8 cellular contexts compared by ENCODE assay signal in the genomic region with DNA sequence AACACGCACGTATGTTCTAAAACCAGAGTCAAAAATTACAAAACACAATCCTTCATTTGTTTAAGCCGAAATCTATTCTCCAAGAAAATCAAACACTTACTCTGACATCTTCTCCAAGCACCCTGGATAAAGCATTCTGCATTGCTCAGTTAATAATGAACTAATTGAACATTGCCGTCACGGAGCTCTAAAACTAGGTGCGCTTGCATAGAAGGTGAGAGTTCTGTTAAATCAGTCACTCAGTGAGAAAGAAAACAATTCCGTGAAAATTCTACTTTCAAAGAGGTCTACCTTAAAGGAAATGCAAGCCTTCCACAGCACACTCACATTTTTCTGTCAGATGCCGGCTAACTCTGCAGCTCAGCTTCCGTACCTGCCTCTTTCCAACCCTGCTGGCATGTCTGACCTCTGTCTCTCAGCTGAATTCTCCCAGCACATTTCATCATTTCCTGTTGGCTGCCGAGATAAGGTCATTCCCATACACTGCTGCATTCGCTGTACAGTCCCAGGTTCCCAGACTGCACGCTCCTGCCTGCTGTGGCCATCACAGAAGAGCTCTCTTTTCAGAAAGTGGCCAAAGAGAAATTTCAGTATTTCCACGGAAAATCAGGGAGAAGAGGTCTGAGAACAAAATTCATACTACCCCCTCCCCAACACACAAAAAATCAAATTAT. TPM values are rescaled to one million over a fixed set of nuclear protein-coding genes. Genes with fewer than 3 reads are reported as not detected.
A peak's percentile ranks its signal among the peaks of the same experiment; 100 is the strongest.
DNase-seq lines count a peak whose midpoint lies in the region; ATAC-seq, FAIRE-seq and TF ChIP-seq lines count a peak whose summit lies in the region.

No MANE protein-coding gene starts in this region.

- no peak for TF ChIP-seq POLR2A in GM12892 (IDR thresholded peaks at IDR 0.05; ENCODE audit: low read depth, low read length)

- no peaks in the 10 kb centered on the region for H3K9me3 Mint-ChIP-seq in activated naive CD8-positive, alpha-beta T cell treated with anti-CD3 and anti-CD28 coated beads, Interleukin-2, amount 50 U/mL, for 24 hours
- peaks cover 0 to 1% of the 10 kb centered on the region in 2 donors for H3K9me3 Mint-ChIP-seq in stimulated activated naive B cell treated with anti-CD40 and anti-IgM and Interleukin-4, amounts not matched to agents 10 μg/mL and 1 μg/mL and 100 μg/mL, for 72 hours

- ATAC-seq in activated naive CD8-positive, alpha-beta T cell treated with anti-CD3 and anti-CD28 coated beads, Interleukin-2, amount 50 U/mL, for 24 hours: peak; percentile 76
- ATAC-seq in stimulated activated naive B cell treated with anti-CD40 and anti-IgM and Interleukin-4, amounts not matched to agents 10 μg/mL and 1 μg/mL and 100 μg/mL, for 72 hours (replicated peaks): no peak
- ATAC-seq in HG02763 (IDR thresholded peaks at IDR 0.05; ENCODE audit: unreplicated experiment): no peak

- H3K9me3 ChIP-seq in HUES48 (ENCODE audit: control insufficient read depth, insufficient read depth, low read length): no peaks in the 10 kb centered on the region

- peak overlapping the region; percentile 65 for H3K27ac Mint-ChIP-seq in activated naive CD8-positive, alpha-beta T cell treated with anti-CD3 and anti-CD28 coated beads, Interleukin-2, amount 50 U/mL, for 24 hours
- H3K27ac Mint-ChIP-seq in stimulated activated naive B cell treated with anti-CD40 and anti-IgM and Interleukin-4, amounts not matched to agents 10 μg/mL and 1 μg/mL and 100 μg/mL, for 72 hours: peak overlapping the region; percentile 26

- H3K4me3 ChIP-seq in ACC112 (ENCODE audit: low read depth, low read length) (no peak overlapping the region), HUES48 (ENCODE audit: low read depth, low read length) (no peak overlapping the region; the same call in 1 of the 2 replicates)

- H3K27ac ChIP-seq in ACC112 (ENCODE audit: low read depth, low read length) (peak overlapping the region; percentile 72), HUES48 (ENCODE audit: low read depth, low read length) (peak overlapping the region; percentile 57)

- no peaks in the 10 kb centered on the region for H3K27me3 ChIP-seq in ACC112 (ENCODE audit: insufficient read depth, low read length)
- no peaks in the 10 kb centered on the region for H3K27me3 ChIP-seq in HUES48 (ENCODE audit: control insufficient read depth, insufficient read depth, low read length)

- no peaks in the 10 kb centered on the region for H3K27me3 Mint-ChIP-seq in activated naive CD8-positive, alpha-beta T cell treated with anti-CD3 and anti-CD28 coated beads, Interleukin-2, amount 50 U/mL, for 24 hours
- H3K27me3 Mint-ChIP-seq in stimulated activated naive B cell treated with anti-CD40 and anti-IgM and Interleukin-4, amounts not matched to agents 10 μg/mL and 1 μg/mL and 100 μg/mL, for 72 hours: no peaks in the 10 kb centered on the region

- H3K36me3 ChIP-seq in ACC112 (ENCODE audit: insufficient read depth, low read length) (peaks cover 3% of the 10 kb centered on the region; the same call in 1 of the 2 replicates), HUES48 (ENCODE audit: control insufficient read depth, insufficient read depth, low read length) (no peaks in the 10 kb centered on the region)

- H3K79me2 ChIP-seq in ACC112 (ENCODE audit: control insufficient read depth, insufficient read depth, low read length, unreplicated experiment): peaks cover 64% of the 10 kb centered on the region

- H3K4me1 Mint-ChIP-seq in activated naive CD8-positive, alpha-beta T cell treated with anti-CD3 and anti-CD28 coated beads, Interleukin-2, amount 50 U/mL, for 24 hours: peaks cover 66% of the 10 kb centered on the region
- H3K4me1 Mint-ChIP-seq in stimulated activated naive B cell treated with anti-CD40 and anti-IgM and Interleukin-4, amounts not matched to agents 10 μg/mL and 1 μg/mL and 100 μg/mL, for 72 hours: peaks cover 40 to 66% of the 10 kb centered on the region in 2 donors

- H2AFZ ChIP-seq in ACC112 (ENCODE audit: low read length, unreplicated experiment): no peak overlapping the region

- FAIRE-seq in islet of Langerhans (lab: Jason Lieb, UNC): peak; percentile 38
- FAIRE-seq in GM12892 (lab: Jason Lieb, UNC): no peak

- H3K4me3 Mint-ChIP-seq in activated naive CD8-positive, alpha-beta T cell treated with anti-CD3 and anti-CD28 coated beads, Interleukin-2, amount 50 U/mL, for 24 hours: peak overlapping the region; percentile 71
- peak overlapping the region in 1 of 2 donors; percentile 54 for H3K4me3 Mint-ChIP-seq in stimulated activated naive B cell treated with anti-CD40 and anti-IgM and Interleukin-4, amounts not matched to agents 10 μg/mL and 1 μg/mL and 100 μg/mL, for 72 hours

- peaks cover 8% of the 10 kb centered on the region for H3K36me3 Mint-ChIP-seq in activated naive CD8-positive, alpha-beta T cell treated with anti-CD3 and anti-CD28 coated beads, Interleukin-2, amount 50 U/mL, for 24 hours (ENCODE audit: low read depth)
- peaks cover 26 to 46% of the 10 kb centered on the region in 2 donors for H3K36me3 Mint-ChIP-seq in stimulated activated naive B cell treated with anti-CD40 and anti-IgM and Interleukin-4, amounts not matched to agents 10 μg/mL and 1 μg/mL and 100 μg/mL, for 72 hours

- DNase-seq in activated naive CD8-positive, alpha-beta T cell treated with anti-CD3 and anti-CD28 coated beads, Interleukin-2, amount 50 U/mL, for 24 hours: peak; percentile 13
- no peak for DNase-seq in stimulated activated naive B cell treated with anti-CD40 and anti-IgM and Interleukin-4, amounts not matched to agents 10 μg/mL and 1 μg/mL and 100 μg/mL, for 72 hours
- DNase-seq in activated gamma-delta T cell treated with Interleukin-2 at 50 U/mL for 16 hours (no peak), GM12892 (ENCODE audit: insufficient read length) (no peak)

- no peak overlapping the region; the same call in 1 of the 2 replicates for H3K9ac ChIP-seq in HUES48 (ENCODE audit: low read depth, low read length)

- H3K4me1 ChIP-seq in ACC112 (ENCODE audit: control insufficient read depth, insufficient read depth, low read length, unreplicated experiment) (peaks cover 11% of the 10 kb centered on the region), HUES48 (ENCODE audit: control insufficient read depth, insufficient read depth, low read length) (peaks cover 45% of the 10 kb centered on the region)

RNA-seq across cellular contexts. Expression of a gene that starts 55.3 kb away (rescaled TPM):
- polyA plus RNA-seq in GM12892 (2012; ENCODE audit: missing spikeins): 32.2 TPM
